In genomic region chr10:71911296-71911954, GRCh38 we compare ENCODE assay signal across 1 cellular context.
TF ChIP-seq lines count a peak whose summit lies in the region.

No MANE protein-coding gene starts in this region.

TF ChIP-seq in IMR-90, 13 proteins besides CTCF, POLR2A, EP300 and RAD21:
- TF ChIP-seq MAZ (IDR thresholded peaks at IDR 0.05; ENCODE audit: borderline replicate concordance, low read depth, low read length) (no peak), SMC3 (IDR thresholded peaks at IDR 0.05; ENCODE audit: low read depth, low read length) (no peak), CHD1 (IDR thresholded peaks at IDR 0.05; ENCODE audit: low read depth, low read length) (no peak), USF2 (IDR thresholded peaks at IDR 0.05; ENCODE audit: low read depth, low read length) (no peak), NFE2L2 (IDR thresholded peaks at IDR 0.05; ENCODE audit: low read depth, low read length) (no peak), RFX5 (IDR thresholded peaks at IDR 0.05; ENCODE audit: low read depth, low read length) (no peak), FOS (IDR thresholded peaks at IDR 0.05; ENCODE audit: low read depth, low read length) (no peak), MAFK (IDR thresholded peaks at IDR 0.05; ENCODE audit: low read depth, low read length) (no peak)
- TF ChIP-seq, protein P1, sequence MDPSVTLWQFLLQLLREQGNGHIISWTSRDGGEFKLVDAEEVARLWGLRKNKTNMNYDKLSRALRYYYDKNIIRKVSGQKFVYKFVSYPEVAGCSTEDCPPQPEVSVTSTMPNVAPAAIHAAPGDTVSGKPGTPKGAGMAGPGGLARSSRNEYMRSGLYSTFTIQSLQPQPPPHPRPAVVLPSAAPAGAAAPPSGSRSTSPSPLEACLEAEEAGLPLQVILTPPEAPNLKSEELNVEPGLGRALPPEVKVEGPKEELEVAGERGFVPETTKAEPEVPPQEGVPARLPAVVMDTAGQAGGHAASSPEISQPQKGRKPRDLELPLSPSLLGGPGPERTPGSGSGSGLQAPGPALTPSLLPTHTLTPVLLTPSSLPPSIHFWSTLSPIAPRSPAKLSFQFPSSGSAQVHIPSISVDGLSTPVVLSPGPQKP (IDR thresholded peaks at IDR 0.05; ENCODE audit: borderline replicate concordance, low read depth, low read length) = no peak
TF ChIP-seq in IMR-90: peak in this region for 0.
